ENCODE assay signal across 1 cellular context in genomic region chr15:85709250-85709649, GRCh38.
TF ChIP-seq lines count a peak whose summit lies in the region.

No MANE protein-coding gene starts in this region.

TF ChIP-seq in HepG2, 621 proteins besides CTCF, POLR2A, EP300 and RAD21:
- no peak for TF ChIP-seq FOXP4 (CRISPR knock-in tag; IDR thresholded peaks at IDR 0.05)
- no peak for TF ChIP-seq ZNF230 (CRISPR knock-in tag; IDR thresholded peaks at IDR 0.05)
- TF ChIP-seq ZNF282 (IDR thresholded peaks at IDR 0.05; ENCODE audit: partially characterized antibody): no peak
- no peak for TF ChIP-seq CSRNP1 (CRISPR knock-in tag; IDR thresholded peaks at IDR 0.05)
- TF ChIP-seq TP53 (CRISPR knock-in tag; conservative IDR thresholded peaks at IDR 0.05): no peak
- no peak for TF ChIP-seq ZSCAN21 (CRISPR knock-in tag; IDR thresholded peaks at IDR 0.05; ENCODE audit: borderline replicate concordance)
- TF ChIP-seq HINFP (CRISPR knock-in tag; IDR thresholded peaks at IDR 0.05; ENCODE audit: low read depth): no peak
- TF ChIP-seq ZSCAN9 (CRISPR knock-in tag; IDR thresholded peaks at IDR 0.05; ENCODE audit: borderline replicate concordance): no peak
- no peak for TF ChIP-seq ZBTB44 (CRISPR knock-in tag; IDR thresholded peaks at IDR 0.05)
- TF ChIP-seq FOXC1 (CRISPR knock-in tag; IDR thresholded peaks at IDR 0.05; ENCODE audit: borderline replicate concordance): no peak
- no peak for TF ChIP-seq ZBED4 (CRISPR knock-in tag; IDR thresholded peaks at IDR 0.05; ENCODE audit: borderline replicate concordance)
- no peak for TF ChIP-seq HOXA7 (CRISPR knock-in tag; IDR thresholded peaks at IDR 0.05)
- TF ChIP-seq POGK (CRISPR knock-in tag; conservative IDR thresholded peaks at IDR 0.05): no peak
- no peak for TF ChIP-seq HIVEP1 (CRISPR knock-in tag; IDR thresholded peaks at IDR 0.05)
- TF ChIP-seq JUND (CRISPR knock-in tag; IDR thresholded peaks at IDR 0.05): no peak
- TF ChIP-seq PHF21A (CRISPR knock-in tag; IDR thresholded peaks at IDR 0.05): no peak
- TF ChIP-seq ZNF205 (CRISPR knock-in tag; IDR thresholded peaks at IDR 0.05): no peak
- TF ChIP-seq TRAFD1 (CRISPR knock-in tag; IDR thresholded peaks at IDR 0.05; ENCODE audit: borderline replicate concordance): no peak
TF ChIP-seq in HepG2: peak in this region for 0.
